Comparison of ENCODE assay signal across 8 cellular contexts in the genomic region with DNA sequence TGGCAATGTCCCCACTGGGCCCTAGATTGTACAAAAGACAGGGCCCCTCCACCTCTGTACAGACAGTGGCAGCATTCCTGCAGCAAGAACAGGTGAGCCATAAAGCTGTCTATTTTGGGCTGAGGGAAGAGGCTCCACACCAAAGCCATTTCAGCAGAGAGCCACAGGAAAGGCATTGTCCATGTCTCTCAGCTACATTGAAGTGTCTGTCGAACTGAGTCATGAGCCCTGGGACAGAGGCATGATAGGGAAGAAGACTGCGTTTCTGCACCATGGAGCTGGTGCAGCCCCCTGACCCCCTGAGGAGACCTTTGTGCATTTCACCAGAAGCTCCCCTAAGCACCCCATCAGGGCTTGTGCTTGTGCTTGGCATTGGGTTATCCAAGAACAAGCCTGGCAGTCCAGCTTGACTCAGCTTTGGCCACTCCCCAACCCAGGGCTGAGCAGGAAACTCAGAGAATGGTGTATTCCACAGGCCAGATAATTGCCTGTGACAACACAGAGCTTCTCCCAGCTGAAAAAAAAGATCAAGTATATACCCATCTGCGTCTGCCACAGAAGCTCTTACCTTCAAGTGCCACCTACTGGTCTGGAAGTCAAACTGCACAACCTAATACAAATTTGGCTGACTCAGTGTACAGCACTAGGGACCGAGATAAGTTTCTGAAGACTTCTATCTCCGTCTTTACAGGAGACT. TPM values are rescaled to one million over a fixed set of nuclear protein-coding genes. Genes with fewer than 3 reads are reported as not detected.
DNase-seq lines count a peak whose midpoint lies in the region; ATAC-seq and TF ChIP-seq lines count a peak whose summit lies in the region.

No MANE protein-coding gene starts in this region.

- intact Hi-C loops in Right ventricle myocardium inferior (cut with DNase I) (no loop called here), cardiac septum (cut with DNase I) (loop anchor here (1.0 to 2.0 kb wide), 2 partner anchors 209 to 345 kb away; no protein-coding TSS in a partner anchor)

- DNase-seq in Right ventricle myocardium inferior (ENCODE audit: missing footprints), result no peak
- DNase-seq in cardiac septum (ENCODE audit: low spot score), result no peak
- DNase-seq in NCI-H1436 (lab: John Stamatoyannopoulos, UW), result peak; percentile 63
- DNase-seq in T1000 (lab: John Stamatoyannopoulos, UW), result peak; percentile 47
- DNase-seq in glomerular endothelial cell (ENCODE audit: extremely low read depth, low read depth, low spot score), result peak; percentile 50
- DNase-seq in retinal pigment epithelial cell (ENCODE audit: low read depth), result peak; percentile 13
- DNase-seq in GOT3 (lab: John Stamatoyannopoulos, UW), result no peak

- TF ChIP-seq CTCF in retinal pigment epithelial cell (conservative IDR thresholded peaks at IDR 0.05; ENCODE audit: low read depth, low read length), result peak; percentile 86

- H3K4me3 ChIP-seq in retinal pigment epithelial cell (ENCODE audit: low read length), result no peak overlapping the region

- ATAC-seq in Right ventricle myocardium inferior (peak; percentile 75), HG02798 (IDR thresholded peaks at IDR 0.05; ENCODE audit: poor library complexity, unreplicated experiment) (peak; percentile 86)

RNA-seq across cellular contexts. Expression of a gene that starts 5.9 kb away (rescaled TPM):
- total RNA-seq in Right ventricle myocardium inferior (98.9 TPM), cardiac septum (123 TPM), glomerular endothelial cell (6.1 TPM in 2 replicates)

Comparison
In these comparisons a context has a peak if more than half of its experiments do, and no peak if none do; other contexts are left out.
1. DNase-seq: peak in NCI-H1436 (single experiment), T1000 (single experiment), glomerular endothelial cell (single experiment) and retinal pigment epithelial cell (single experiment); none in Right ventricle myocardium inferior (single experiment), cardiac septum (single experiment) and GOT3 (single experiment).
2. RNA of a gene that starts 5.9 kb away (total RNA-seq): 123 TPM in cardiac septum (single experiment) and 98.9 TPM in Right ventricle myocardium inferior (single experiment); 6.1 TPM in glomerular endothelial cell; every median in the first group is over 10 times any median in the second.